13 cellular contexts compared by ENCODE assay signal in the genomic region with DNA sequence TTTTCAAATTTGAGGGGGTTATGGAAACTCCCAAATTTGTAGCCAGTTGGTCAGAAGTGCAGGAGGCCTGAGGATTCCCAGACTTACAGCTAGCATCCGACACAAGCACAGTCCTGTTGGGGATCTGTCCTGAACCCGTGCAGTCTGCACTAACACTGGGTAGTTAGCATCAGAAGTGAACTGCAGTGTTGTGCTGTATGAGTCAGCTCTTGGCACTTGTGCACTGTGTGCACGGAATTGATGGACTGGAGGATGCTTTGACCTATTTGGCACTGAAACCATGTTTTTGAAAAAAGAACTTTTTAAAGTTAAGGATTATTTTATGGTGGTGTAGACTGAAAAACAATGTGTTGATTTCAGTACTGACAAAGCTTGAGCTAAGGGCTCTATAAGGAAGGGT.
A peak's percentile ranks its signal among the peaks of the same experiment; 100 is the strongest.
DNase-seq lines count a peak whose midpoint lies in the region; ATAC-seq and TF ChIP-seq lines count a peak whose summit lies in the region.
"Had no signal": no experiment of that assay in that cellular context is flagged by ENCODE, and none has a peak within 500 bp of the region (broad histone marks: within the 10 kb centered on the region; RNA-seq: fewer than 3 reads in every experiment).

No MANE protein-coding gene starts in this region.

- H3K27me3 ChIP-seq in right atrium auricular region (no peaks in the 10 kb centered on the region), fibroblast of lung (ENCODE audit: control insufficient read depth, insufficient read depth, low read length) (no peaks in the 10 kb centered on the region)
- H3K27me3 ChIP-seq: esophagus muscularis mucosa had no signal

- no peak overlapping the region for H3K9ac ChIP-seq in fibroblast of lung (ENCODE audit: insufficient read depth, low read length)
- H3K9ac ChIP-seq: KMS-11 had no signal

- no peak overlapping the region for H3K27ac ChIP-seq in right atrium auricular region
- H3K27ac ChIP-seq in fibroblast of lung (ENCODE audit: insufficient read depth, low read length) = no peak overlapping the region
- H3K27ac ChIP-seq: 22Rv1, KMS-11 had no signal

- no peaks in the 10 kb centered on the region for H3K9me3 ChIP-seq in right atrium auricular region
- no peaks in the 10 kb centered on the region for H3K9me3 ChIP-seq in fibroblast of lung (ENCODE audit: control insufficient read depth, insufficient read depth, low read depth, low read length)
- H3K9me3 ChIP-seq: esophagus muscularis mucosa had no signal

- peaks cover 0 to 26% of the 10 kb centered on the region in 2 donors for H3K4me1 ChIP-seq in right atrium auricular region
- peaks cover 2% of the 10 kb centered on the region for H3K4me1 ChIP-seq in fibroblast of lung (ENCODE audit: control insufficient read depth, extremely low read depth, insufficient read depth, low read length)

- H3K36me3 ChIP-seq in right atrium auricular region = no peaks in the 10 kb centered on the region
- no peaks in the 10 kb centered on the region for H3K36me3 ChIP-seq in fibroblast of lung (ENCODE audit: control insufficient read depth, insufficient read depth, low read length)
- H3K36me3 ChIP-seq: esophagus muscularis mucosa had no signal

- H3K4me3 ChIP-seq in right atrium auricular region (no peak overlapping the region), fibroblast of lung (replicated peaks in 1 of 4; ENCODE audit: control extremely low read depth in 1 of 4, insufficient read depth in 1 of 4, low read depth in 3 of 4, low read length in 4 of 4) (no peak overlapping the region)
- H3K4me3 ChIP-seq: esophagus muscularis mucosa had no signal

- intact Hi-C loops in Right ventricle myocardium inferior (cut with DNase I) = no loop called here

- H2AFZ ChIP-seq in fibroblast of lung (ENCODE audit: low read length) = no peak overlapping the region

- no peaks in the 10 kb centered on the region for H4K20me1 ChIP-seq in fibroblast of lung (ENCODE audit: control insufficient read depth, extremely low read depth, insufficient read depth, low read length)

- peak overlapping the region; percentile 9 for H3K4me2 ChIP-seq in fibroblast of lung (ENCODE audit: extremely low read depth, insufficient read depth, low read length)
- H3K4me2 ChIP-seq: KMS-11 had no signal

- ATAC-seq in Right ventricle myocardium inferior = peak; percentile 88
- ATAC-seq in GM21447 (IDR thresholded peaks at IDR 0.05; ENCODE audit: unreplicated experiment) = no peak

- H3K79me2 ChIP-seq in fibroblast of lung (ENCODE audit: control insufficient read depth, insufficient read depth, low read length) = no peaks in the 10 kb centered on the region

- DNase-seq in Right ventricle myocardium inferior (ENCODE audit: missing footprints) (no peak), right atrium auricular region (ENCODE audit: low spot score) (no peak), fibroblast of lung (ENCODE audit: low read depth in 2 of 2) (peak; percentile 61 to 88), myocyte (ENCODE audit: low read depth) (peak; percentile 12), NCI-H1436 treated with DMSO at 0.1 percent for 48 hours (lab: John Stamatoyannopoulos, UW) (no peak), HK-2 (ENCODE audit: unreplicated experiment) (no peak), UCSD-AML1 (lab: John Stamatoyannopoulos, UW; ENCODE audit: unreplicated experiment) (no peak)
- DNase-seq: NCI-H2171 treated with DMSO at 0.1 percent for 48 hours; stimulated activated CD4-positive, alpha-beta T cell treated with anti-CD3 and anti-CD28 coated beads, Interleukin-4, amount 100 ng/mL, for 24 hours had no signal

- TF ChIP-seq CTCF in right atrium auricular region (IDR thresholded peaks at IDR 0.05) (no peak), fibroblast of lung (conservative IDR thresholded peaks at IDR 0.05 in 1 of 2, IDR thresholded peaks at IDR 0.05 in 1 of 2; ENCODE audit: low read depth in 1 of 2, low read length in 2 of 2) (no peak)

Comparison
In these comparisons a context has a peak if more than half of its experiments do, and no peak if none do; other contexts are left out.
1. DNase-seq: peak in fibroblast of lung (2 of 2) and myocyte (single experiment); none in Right ventricle myocardium inferior (single experiment), right atrium auricular region (single experiment), NCI-H1436 treated with DMSO at 0.1 percent for 48 hours (single experiment), HK-2 (single experiment) and UCSD-AML1 (single experiment).